In genomic region chr17:64626827-64627226, GRCh38 we compare ENCODE assay signal across 1 cellular context.
TF ChIP-seq lines count a peak whose summit lies in the region.

No MANE protein-coding gene starts in this region.

TF ChIP-seq in GM23338, 12 proteins besides CTCF, POLR2A, EP300 and RAD21 (continued from another document):
- TF ChIP-seq, protein P1, sequence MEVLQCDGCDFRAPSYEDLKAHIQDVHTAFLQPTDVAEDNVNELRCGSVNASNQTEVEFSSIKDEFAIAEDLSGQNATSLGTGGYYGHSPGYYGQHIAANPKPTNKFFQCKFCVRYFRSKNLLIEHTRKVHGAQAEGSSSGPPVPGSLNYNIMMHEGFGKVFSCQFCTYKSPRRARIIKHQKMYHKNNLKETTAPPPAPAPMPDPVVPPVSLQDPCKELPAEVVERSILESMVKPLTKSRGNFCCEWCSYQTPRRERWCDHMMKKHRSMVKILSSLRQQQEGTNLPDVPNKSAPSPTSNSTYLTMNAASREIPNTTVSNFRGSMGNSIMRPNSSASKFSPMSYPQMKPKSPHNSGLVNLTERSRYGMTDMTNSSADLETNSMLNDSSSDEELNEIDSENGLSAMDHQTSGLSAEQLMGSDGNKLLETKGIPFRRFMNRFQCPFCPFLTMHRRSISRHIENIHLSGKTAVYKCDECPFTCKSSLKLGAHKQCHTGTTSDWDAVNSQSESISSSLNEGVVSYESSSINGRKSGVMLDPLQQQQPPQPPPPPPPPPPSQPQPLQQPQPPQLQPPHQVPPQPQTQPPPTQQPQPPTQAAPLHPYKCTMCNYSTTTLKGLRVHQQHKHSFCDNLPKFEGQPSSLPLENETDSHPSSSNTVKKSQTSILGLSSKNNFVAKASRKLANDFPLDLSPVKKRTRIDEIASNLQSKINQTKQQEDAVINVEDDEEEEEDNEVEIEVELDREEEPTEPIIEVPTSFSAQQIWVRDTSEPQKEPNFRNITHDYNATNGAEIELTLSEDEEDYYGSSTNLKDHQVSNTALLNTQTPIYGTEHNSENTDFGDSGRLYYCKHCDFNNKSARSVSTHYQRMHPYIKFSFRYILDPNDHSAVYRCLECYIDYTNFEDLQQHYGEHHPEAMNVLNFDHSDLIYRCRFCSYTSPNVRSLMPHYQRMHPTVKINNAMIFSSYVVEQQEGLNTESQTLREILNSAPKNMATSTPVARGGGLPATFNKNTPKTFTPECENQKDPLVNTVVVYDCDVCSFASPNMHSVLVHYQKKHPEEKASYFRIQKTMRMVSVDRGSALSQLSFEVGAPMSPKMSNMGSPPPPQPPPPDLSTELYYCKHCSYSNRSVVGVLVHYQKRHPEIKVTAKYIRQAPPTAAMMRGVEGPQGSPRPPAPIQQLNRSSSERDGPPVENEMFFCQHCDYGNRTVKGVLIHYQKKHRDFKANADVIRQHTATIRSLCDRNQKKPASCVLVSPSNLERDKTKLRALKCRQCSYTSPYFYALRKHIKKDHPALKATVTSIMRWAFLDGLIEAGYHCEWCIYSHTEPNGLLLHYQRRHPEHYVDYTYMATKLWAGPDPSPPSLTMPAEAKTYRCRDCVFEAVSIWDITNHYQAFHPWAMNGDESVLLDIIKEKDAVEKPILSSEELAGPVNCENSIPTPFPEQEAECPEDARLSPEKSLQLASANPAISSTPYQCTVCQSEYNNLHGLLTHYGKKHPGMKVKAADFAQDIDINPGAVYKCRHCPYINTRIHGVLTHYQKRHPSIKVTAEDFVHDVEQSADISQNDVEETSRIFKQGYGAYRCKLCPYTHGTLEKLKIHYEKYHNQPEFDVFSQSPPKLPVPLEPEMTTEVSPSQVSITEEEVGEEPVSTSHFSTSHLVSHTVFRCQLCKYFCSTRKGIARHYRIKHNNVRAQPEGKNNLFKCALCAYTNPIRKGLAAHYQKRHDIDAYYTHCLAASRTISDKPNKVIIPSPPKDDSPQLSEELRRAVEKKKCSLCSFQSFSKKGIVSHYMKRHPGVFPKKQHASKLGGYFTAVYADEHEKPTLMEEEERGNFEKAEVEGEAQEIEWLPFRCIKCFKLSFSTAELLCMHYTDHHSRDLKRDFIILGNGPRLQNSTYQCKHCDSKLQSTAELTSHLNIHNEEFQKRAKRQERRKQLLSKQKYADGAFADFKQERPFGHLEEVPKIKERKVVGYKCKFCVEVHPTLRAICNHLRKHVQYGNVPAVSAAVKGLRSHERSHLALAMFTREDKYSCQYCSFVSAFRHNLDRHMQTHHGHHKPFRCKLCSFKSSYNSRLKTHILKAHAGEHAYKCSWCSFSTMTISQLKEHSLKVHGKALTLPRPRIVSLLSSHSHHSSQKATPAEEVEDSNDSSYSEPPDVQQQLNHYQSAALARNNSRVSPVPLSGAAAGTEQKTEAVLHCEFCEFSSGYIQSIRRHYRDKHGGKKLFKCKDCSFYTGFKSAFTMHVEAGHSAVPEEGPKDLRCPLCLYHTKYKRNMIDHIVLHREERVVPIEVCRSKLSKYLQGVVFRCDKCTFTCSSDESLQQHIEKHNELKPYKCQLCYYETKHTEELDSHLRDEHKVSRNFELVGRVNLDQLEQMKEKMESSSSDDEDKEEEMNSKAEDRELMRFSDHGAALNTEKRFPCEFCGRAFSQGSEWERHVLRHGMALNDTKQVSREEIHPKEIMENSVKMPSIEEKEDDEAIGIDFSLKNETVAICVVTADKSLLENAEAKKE (CRISPR knock-in tag; IDR thresholded peaks at IDR 0.05): no peak
- TF ChIP-seq STAT1 (IDR thresholded peaks at IDR 0.05; ENCODE audit: unreplicated experiment) (no peak), NANOG (IDR thresholded peaks at IDR 0.05; ENCODE audit: borderline replicate concordance) (no peak), JUNB (IDR thresholded peaks at IDR 0.05; ENCODE audit: unreplicated experiment) (no peak), POLR2AphosphoS5 (IDR thresholded peaks at IDR 0.05; ENCODE audit: low read depth) (no peak), CREB1 (CRISPR knock-in tag; IDR thresholded peaks at IDR 0.05; ENCODE audit: low read depth) (no peak)
